ENCODE assay signal across 8 cellular contexts in genomic region chr3:183253364-183253960, GRCh38. TPM values are rescaled to one million over a fixed set of nuclear protein-coding genes. Genes with fewer than 3 reads are reported as not detected.
DNase-seq lines count a peak whose midpoint lies in the region; ATAC-seq and TF ChIP-seq lines count a peak whose summit lies in the region.

No MANE protein-coding gene starts in this region.

- ATAC-seq in activated B cell treated with CpG ODN at 0.5 μM for 24 hours (ENCODE audit: low read depth) (peak; percentile 59), GM21423 (IDR thresholded peaks at IDR 0.05; ENCODE audit: unreplicated experiment) (no peak), HG02610 (IDR thresholded peaks at IDR 0.05; ENCODE audit: unreplicated experiment) (no peak)

- in situ Hi-C loops in Caki2 (cut with HindIII; ENCODE audit: low pct_unique_long_range_greater_than_20kb, low sequenced_read_pairs), result no loop called here

- peaks cover 40% of the 10 kb centered on the region for H3K27me3 Mint-ChIP-seq in activated B cell treated with CpG ODN at 0.5 μM for 24 hours

- H3K27me3 ChIP-seq in endocrine pancreas (ENCODE audit: control insufficient read depth, insufficient read depth, low read length) (no peaks in the 10 kb centered on the region), stomach smooth muscle (ENCODE audit: control insufficient read depth in 1 of 2, insufficient read depth in 2 of 2, low read length in 2 of 2) (peaks cover 0 to 3% of the 10 kb centered on the region in 2 donors)

- TF ChIP-seq CTCF in activated B cell treated with CpG ODN at 0.5 μM for 24 hours (IDR thresholded peaks at IDR 0.05), result no peak

- intact Hi-C loops in activated B cell treated with CpG ODN at 0.5 μM for 24 hours (cut with micrococcal nuclease), result loop anchor here (1.0 to 10.0 kb wide), 3 partner anchors 33 to 129 kb away; no protein-coding TSS in a partner anchor

- POLR2A ChIA-PET in activated B cell treated with CpG ODN at 0.5 μM for 24 hours (lab: Charles Lee), result interaction anchor here (0.6 to 0.8 kb wide), 2 partner anchors 15 to 33 kb away, joined by 3 to 4 read pairs; no protein-coding TSS in a partner anchor

- no peaks in the 10 kb centered on the region for H3K36me3 ChIP-seq in endocrine pancreas (ENCODE audit: control insufficient read depth, insufficient read depth, low read length)
- H3K36me3 ChIP-seq in stomach smooth muscle (ENCODE audit: control insufficient read depth in 2 of 2, insufficient read depth in 2 of 2, low read length in 2 of 2), result no peaks in the 10 kb centered on the region

- H3K36me3 Mint-ChIP-seq in activated B cell treated with CpG ODN at 0.5 μM for 24 hours (ENCODE audit: low read depth), result no peaks in the 10 kb centered on the region

- CTCF ChIA-PET in activated B cell treated with CpG ODN at 0.5 μM for 24 hours (lab: Charles Lee), result interaction anchor here (1.3 to 3.6 kb wide), 2 partner anchors 130 to 131 kb away, joined by 3 to 18 read pairs; no protein-coding TSS in a partner anchor

- peak overlapping the region; percentile 78 for H3K4me3 Mint-ChIP-seq in activated B cell treated with CpG ODN at 0.5 μM for 24 hours

- no peaks in the 10 kb centered on the region for H3K4me1 ChIP-seq in endocrine pancreas (ENCODE audit: control insufficient read depth, insufficient read depth, low read length)
- peaks cover 5% of the 10 kb centered on the region for H3K4me1 ChIP-seq in stomach smooth muscle (ENCODE audit: control insufficient read depth, insufficient read depth, low read length)

- H3K27ac Mint-ChIP-seq in activated B cell treated with CpG ODN at 0.5 μM for 24 hours, result no peak overlapping the region

- H3K27ac ChIP-seq in stomach smooth muscle (ENCODE audit: low read length), result peak overlapping the region; percentile 60

- H3K9me3 ChIP-seq in endocrine pancreas (ENCODE audit: control insufficient read depth, low read length) (no peaks in the 10 kb centered on the region), stomach smooth muscle (ENCODE audit: control insufficient read depth in 2 of 2, low read length in 2 of 2) (no peaks in the 10 kb centered on the region)

- H3K9ac ChIP-seq in endocrine pancreas (ENCODE audit: control insufficient read depth, insufficient read depth, low read length), result peak overlapping the region; percentile 93
- peak overlapping the region; percentile 83 to 91 for H3K9ac ChIP-seq in stomach smooth muscle (ENCODE audit: low read length in 2 of 2)

- H3K4me3 ChIP-seq in endocrine pancreas (ENCODE audit: control insufficient read depth, insufficient read depth, low read length) (peak overlapping the region; percentile 77), stomach smooth muscle (ENCODE audit: low read length in 2 of 2) (peak overlapping the region; percentile 83 to 91)

- DNase-seq in Caki2 (ENCODE audit: low read depth), result peak; percentile 66
- DNase-seq in HuH-7 (ENCODE audit: low spot score), result peak; percentile 15
- DNase-seq in activated B cell treated with CpG ODN at 0.5 μM for 24 hours, result peak; percentile 35
- peak; percentile 57 for DNase-seq in medulla oblongata (ENCODE audit: extremely low spot score)

- no peaks in the 10 kb centered on the region for H3K9me3 Mint-ChIP-seq in activated B cell treated with CpG ODN at 0.5 μM for 24 hours

- peaks cover 4% of the 10 kb centered on the region for H3K4me1 Mint-ChIP-seq in activated B cell treated with CpG ODN at 0.5 μM for 24 hours

RNA-seq across cellular contexts. Expression of gene B3GNT5, which starts 0.4 kb away (rescaled TPM):
- total RNA-seq in Caki2 (2014; rRNA removed; shearing (Covaris generic); ENCODE audit: low replicate concordance), result 7.9 and 8.0 TPM in 2 replicates
- 0.37 and 0.38 TPM in 2 replicates for total RNA-seq in activated B cell treated with CpG ODN at 0.5 μM for 24 hours

Comparison
In these comparisons a context has a peak if more than half of its experiments do, and no peak if none do; other contexts are left out.
1. DNase-seq: peak in every context shown above with its lines; median percentile 66 in Caki2; 57 in medulla oblongata; 35 in activated B cell treated with CpG ODN at 0.5 μM for 24 hours; 15 in HuH-7.